ENCODE assay signal across 14 cellular contexts in the genomic region with DNA sequence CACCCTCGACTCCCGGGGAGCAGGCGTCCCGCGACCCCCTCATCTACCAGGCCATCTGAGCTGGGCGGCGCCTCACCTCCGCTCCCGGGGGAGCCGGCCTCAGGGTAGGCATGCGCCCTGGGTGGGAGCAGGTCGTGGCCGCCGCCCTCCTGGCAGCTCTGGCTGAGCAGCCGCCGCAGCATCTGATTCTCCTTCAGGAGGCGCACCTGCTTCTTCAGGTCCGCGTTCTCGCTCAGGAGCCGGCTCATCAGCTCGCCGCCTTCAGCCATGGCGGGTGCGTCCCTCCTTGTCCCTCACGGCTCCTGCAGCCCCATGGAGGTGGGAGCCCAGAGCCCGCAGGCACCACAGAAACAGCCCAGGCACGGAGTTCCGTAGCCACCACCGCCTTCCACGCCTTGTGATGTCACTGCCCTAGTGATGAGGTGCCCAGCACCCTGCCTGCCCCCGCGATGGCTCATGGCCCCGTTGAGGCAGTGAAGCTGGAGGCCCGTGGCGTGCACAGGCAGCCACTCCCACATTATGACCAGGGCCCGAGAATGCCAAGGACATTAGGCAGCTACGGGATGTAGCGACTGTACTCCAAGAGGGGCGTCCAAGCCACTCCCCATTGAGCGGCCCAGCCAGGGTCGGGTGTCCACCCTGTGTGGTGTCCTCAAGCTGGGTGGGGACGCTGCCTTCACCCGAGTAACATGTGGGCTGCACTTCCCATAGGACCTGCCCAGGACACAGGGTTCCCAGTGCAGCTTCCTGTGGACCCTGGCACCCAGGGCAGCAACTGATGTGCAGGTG. TPM values are rescaled to one million over a fixed set of nuclear protein-coding genes. Genes with fewer than 3 reads are reported as not detected.
DNase-seq lines count a peak whose midpoint lies in the region; ATAC-seq and TF ChIP-seq lines count a peak whose summit lies in the region.
"Had no signal": no experiment of that assay in that cellular context is flagged by ENCODE, and none has a peak within 500 bp of the region (broad histone marks: within the 10 kb centered on the region; RNA-seq: fewer than 3 reads in every experiment).

No MANE protein-coding gene starts in this region.

- no peaks in the 10 kb centered on the region for H3K36me3 Mint-ChIP-seq in activated naive CD8-positive, alpha-beta T cell
- H3K36me3 Mint-ChIP-seq in activated naive CD8-positive, alpha-beta T cell treated with anti-CD3 and anti-CD28 coated beads, Interleukin-2, amount 50 U/mL, for 24 hours (ENCODE audit: low read depth) = no peaks in the 10 kb centered on the region
- no peaks in the 10 kb centered on the region for H3K36me3 Mint-ChIP-seq in activated naive CD8-positive, alpha-beta T cell treated with anti-CD3 and anti-CD28 coated beads for 36 hours
- H3K36me3 Mint-ChIP-seq in immature natural killer cell = no peaks in the 10 kb centered on the region
- H3K36me3 Mint-ChIP-seq: CD14-positive monocyte had no signal

- no peak for TF ChIP-seq POLR2A in upper lobe of left lung (IDR thresholded peaks at IDR 0.05)

- WGBS in upper lobe of left lung, 2 donors = 90% methylated on average over 40 to 44 of the region's 44 CpGs

- ATAC-seq in activated naive CD8-positive, alpha-beta T cell treated with anti-CD3 and anti-CD28 coated beads, Interleukin-2, amount 50 U/mL, for 24 hours = no peak
- ATAC-seq in upper lobe of left lung (ENCODE audit: low FRiP score in 2 of 2) (peak; percentile 2 to 46), HG03565 (IDR thresholded peaks at IDR 0.05; ENCODE audit: unreplicated experiment) (no peak)
- ATAC-seq: pancreas had no signal

- no peaks in the 10 kb centered on the region for H3K9me3 Mint-ChIP-seq in activated naive CD8-positive, alpha-beta T cell (ENCODE audit: low read depth)
- H3K9me3 Mint-ChIP-seq in activated naive CD8-positive, alpha-beta T cell treated with anti-CD3 and anti-CD28 coated beads, Interleukin-2, amount 50 U/mL, for 24 hours = no peaks in the 10 kb centered on the region
- peaks cover under 1% of the 10 kb centered on the region for H3K9me3 Mint-ChIP-seq in activated naive CD8-positive, alpha-beta T cell treated with anti-CD3 and anti-CD28 coated beads for 36 hours
- H3K9me3 Mint-ChIP-seq in immature natural killer cell = no peaks in the 10 kb centered on the region

- H3K4me1 Mint-ChIP-seq in activated naive CD8-positive, alpha-beta T cell (ENCODE audit: low read depth) = peaks cover 14% of the 10 kb centered on the region
- H3K4me1 Mint-ChIP-seq in activated naive CD8-positive, alpha-beta T cell treated with anti-CD3 and anti-CD28 coated beads, Interleukin-2, amount 50 U/mL, for 24 hours = peaks cover 6% of the 10 kb centered on the region
- H3K4me1 Mint-ChIP-seq in activated naive CD8-positive, alpha-beta T cell treated with anti-CD3 and anti-CD28 coated beads for 36 hours = peaks cover 10% of the 10 kb centered on the region
- H3K4me1 Mint-ChIP-seq in immature natural killer cell = peaks cover 10 to 12% of the 10 kb centered on the region in 2 donors

- TF ChIP-seq CTCF in upper lobe of left lung (IDR thresholded peaks at IDR 0.05) = no peak

- no peaks in the 10 kb centered on the region for H3K36me3 ChIP-seq in upper lobe of left lung
- H3K36me3 ChIP-seq: brain microvascular endothelial cell, heart right ventricle, pancreas had no signal

- no peaks in the 10 kb centered on the region for H3K27me3 Mint-ChIP-seq in activated naive CD8-positive, alpha-beta T cell
- H3K27me3 Mint-ChIP-seq in activated naive CD8-positive, alpha-beta T cell treated with anti-CD3 and anti-CD28 coated beads, Interleukin-2, amount 50 U/mL, for 24 hours = no peaks in the 10 kb centered on the region
- peaks cover 3% of the 10 kb centered on the region for H3K27me3 Mint-ChIP-seq in activated naive CD8-positive, alpha-beta T cell treated with anti-CD3 and anti-CD28 coated beads for 36 hours
- H3K27me3 Mint-ChIP-seq in immature natural killer cell (ENCODE audit: low read depth in 3 of 3) = peaks cover 2 to 5% (median 5%) of the 10 kb centered on the region in 3 donors

- H3K4me1 ChIP-seq in upper lobe of left lung = peaks cover 0 to 12% (median 5%) of the 10 kb centered on the region in 4 donors
- H3K4me1 ChIP-seq: pancreas had no signal

- no peak for TF ChIP-seq EP300 in upper lobe of left lung (IDR thresholded peaks at IDR 0.05)

- peak overlapping the region; percentile 66 for H3K4me3 Mint-ChIP-seq in activated naive CD8-positive, alpha-beta T cell
- no peak overlapping the region for H3K4me3 Mint-ChIP-seq in activated naive CD8-positive, alpha-beta T cell treated with anti-CD3 and anti-CD28 coated beads, Interleukin-2, amount 50 U/mL, for 24 hours
- H3K4me3 Mint-ChIP-seq in activated naive CD8-positive, alpha-beta T cell treated with anti-CD3 and anti-CD28 coated beads for 36 hours = peak overlapping the region; percentile 66
- H3K4me3 Mint-ChIP-seq in immature natural killer cell = peak overlapping the region in 4 of 5 donors; percentile 21 to 59 (median 52)
- H3K4me3 Mint-ChIP-seq: CD14-positive monocyte had no signal

- no peak for DNase-seq in activated naive CD8-positive, alpha-beta T cell treated with anti-CD3 and anti-CD28 coated beads, Interleukin-2, amount 50 U/mL, for 24 hours
- no peak for DNase-seq in activated naive CD8-positive, alpha-beta T cell treated with anti-CD3 and anti-CD28 coated beads for 36 hours
- DNase-seq in immature natural killer cell = no peak
- DNase-seq in upper lobe of left lung = peak in 1 of 2 donors; percentile 87
- no peak for DNase-seq in COLO668 (lab: John Stamatoyannopoulos, UW; ENCODE audit: unreplicated experiment)
- DNase-seq in NCI-H2171 (lab: John Stamatoyannopoulos, UW) = no peak
- DNase-seq: brain microvascular endothelial cell; NCI-H510A; stimulated activated CD8-positive, alpha-beta memory T cell treated with anti-CD3 and anti-CD28 coated beads, Interleukin-4, amount 100 ng/mL, for 48 hours had no signal

- H3K27ac Mint-ChIP-seq in activated naive CD8-positive, alpha-beta T cell = peak overlapping the region; percentile 34
- no peak overlapping the region for H3K27ac Mint-ChIP-seq in activated naive CD8-positive, alpha-beta T cell treated with anti-CD3 and anti-CD28 coated beads, Interleukin-2, amount 50 U/mL, for 24 hours
- H3K27ac Mint-ChIP-seq in activated naive CD8-positive, alpha-beta T cell treated with anti-CD3 and anti-CD28 coated beads for 36 hours = no peak overlapping the region
- peak overlapping the region in 3 of 6 donors; percentile 24 to 60 (median 55) for H3K27ac Mint-ChIP-seq in immature natural killer cell

- no peak overlapping the region for H3K4me3 ChIP-seq in upper lobe of left lung
- H3K4me3 ChIP-seq: pancreas had no signal

- no peaks in the 10 kb centered on the region for H3K27me3 ChIP-seq in upper lobe of left lung
- H3K27me3 ChIP-seq: brain microvascular endothelial cell, heart right ventricle, pancreas had no signal

- no peaks in the 10 kb centered on the region for H3K9me3 ChIP-seq in upper lobe of left lung
- H3K9me3 ChIP-seq: heart right ventricle, pancreas had no signal

- H3K27ac ChIP-seq in upper lobe of left lung = peak overlapping the region in 1 of 4 donors; percentile 30
- H3K27ac ChIP-seq: brain microvascular endothelial cell, heart right ventricle, pancreas had no signal

RNA-seq across cellular contexts. Expression of gene SPATC1L, which starts 1.5 kb away (rescaled TPM):
- total RNA-seq in activated naive CD8-positive, alpha-beta T cell treated with anti-CD3 and anti-CD28 coated beads for 36 hours = 1 to 10 TPM; 6.3 to 6.9 TPM
- 10 to 100 TPM in 1 of 3 donors, 1 to 10 TPM in 2; 6.2 to 10.8 (median 9.4) TPM for polyA plus RNA-seq in immature natural killer cell
- total RNA-seq in upper lobe of left lung = 10 to 100 TPM in 3 of 6 donors, 1 to 10 TPM in 2, under 1 TPM in 1; 0.91 to 22.0 (median 7.2) TPM

RNA-seq across cellular contexts. Expression of gene FTCD, which starts 27.4 kb away (rescaled TPM):
- total RNA-seq in activated naive CD8-positive, alpha-beta T cell treated with anti-CD3 and anti-CD28 coated beads for 36 hours = under 1 TPM in 1 of 2 experiments, not detected in 1; 0.43 TPM
- polyA plus RNA-seq in immature natural killer cell = not detected
- total RNA-seq in upper lobe of left lung = under 1 TPM in 2 of 6 donors, not detected in 4; 0.69 to 0.98 TPM
- polyA plus RNA-seq: CD14-positive monocyte had no signal

RNA-seq across cellular contexts. Expression of gene LSS, which starts 45.8 kb away (rescaled TPM):
- total RNA-seq in activated naive CD8-positive, alpha-beta T cell treated with anti-CD3 and anti-CD28 coated beads for 36 hours = 10 to 100 TPM; 15.8 to 16.7 TPM
- 10 to 100 TPM; 11.3 to 26.2 (median 13.9) TPM for polyA plus RNA-seq in immature natural killer cell
- total RNA-seq in upper lobe of left lung = 100 to 1,000 TPM in 5 of 6 donors, 10 to 100 TPM in 1; 71.7 to 266 (median 135) TPM

Comparison
In these comparisons a context has a peak if more than half of its experiments do, and no peak if none do; other contexts are left out.
1. ATAC-seq: peak in upper lobe of left lung (2 of 2); none in activated naive CD8-positive, alpha-beta T cell treated with anti-CD3 and anti-CD28 coated beads, Interleukin-2, amount 50 U/mL, for 24 hours (single experiment) and HG03565 (single experiment).
2. RNA of gene LSS, which starts 45.8 kb away (total RNA-seq): 71.7 to 266 TPM in upper lobe of left lung; 15.8 to 16.7 TPM in activated naive CD8-positive, alpha-beta T cell treated with anti-CD3 and anti-CD28 coated beads for 36 hours; every median in the first group is over 4 times any median in the second.